8 cellular contexts compared by ENCODE assay signal in the genomic region with DNA sequence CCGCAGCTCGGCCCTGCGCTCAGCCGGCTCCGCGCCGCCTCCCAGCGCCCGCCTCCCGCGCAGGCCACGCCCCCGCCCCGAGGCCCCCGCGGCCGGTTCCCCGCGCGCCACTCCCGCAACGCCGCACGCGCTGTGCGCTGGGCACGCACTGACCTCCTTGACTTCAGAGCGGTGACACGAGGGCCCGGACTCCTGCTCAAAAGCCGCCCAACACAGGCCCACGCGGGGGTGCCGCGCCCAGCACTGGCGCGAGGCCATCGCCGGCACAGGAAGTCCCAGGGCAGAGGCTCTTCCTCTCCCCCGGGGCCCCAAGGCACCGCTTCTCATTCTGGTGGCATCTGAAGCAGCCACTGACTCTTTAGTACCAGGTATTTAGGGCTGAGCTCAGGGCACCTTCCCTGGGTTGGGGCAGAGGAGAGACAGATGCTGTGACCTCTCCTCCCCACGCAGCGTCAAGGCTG. TPM values are rescaled to one million over a fixed set of nuclear protein-coding genes. Genes with fewer than 3 reads are reported as not detected.
DNase-seq lines count a peak whose midpoint lies in the region; ATAC-seq, FAIRE-seq and TF ChIP-seq lines count a peak whose summit lies in the region.

No MANE protein-coding gene starts in this region.

- no peaks in the 10 kb centered on the region for H3K9me3 ChIP-seq in gastroesophageal sphincter

- peaks cover 5 to 74% (median 33%) of the 10 kb centered on the region in 3 donors for H3K4me1 ChIP-seq in gastroesophageal sphincter
- H3K4me1 ChIP-seq in urinary bladder (ENCODE audit: insufficient read depth), result no peaks in the 10 kb centered on the region

- TF ChIP-seq CTCF in gastroesophageal sphincter (IDR thresholded peaks at IDR 0.05) (no peak), osteocyte (IDR thresholded peaks at IDR 0.05) (no peak)

- H3K36me3 Mint-ChIP-seq in osteocyte (ENCODE audit: unreplicated experiment), result no peaks in the 10 kb centered on the region

- TF ChIP-seq POLR2A in gastroesophageal sphincter (IDR thresholded peaks at IDR 0.05), result peak; percentile 14 to 33

- FAIRE-seq in RCC 7860 (lab: Jason Lieb, UNC), result no peak

- no peaks in the 10 kb centered on the region for H3K36me3 ChIP-seq in gastroesophageal sphincter
- no peaks in the 10 kb centered on the region for H3K36me3 ChIP-seq in urinary bladder (ENCODE audit: insufficient read depth)

- H3K27ac Mint-ChIP-seq in osteocyte (ENCODE audit: unreplicated experiment), result peak overlapping the region; percentile 92

- peak; percentile 52 for ATAC-seq in GM18511 (IDR thresholded peaks at IDR 0.05; ENCODE audit: unreplicated experiment)
- peak; percentile 32 for ATAC-seq in HG03097 (IDR thresholded peaks at IDR 0.05; ENCODE audit: low FRiP score, unreplicated experiment)
- peak; percentile 35 for ATAC-seq in gastroesophageal sphincter

- peaks cover 67% of the 10 kb centered on the region for H3K4me1 Mint-ChIP-seq in osteocyte (ENCODE audit: unreplicated experiment)

- peak overlapping the region; percentile 85 for H3K4me3 Mint-ChIP-seq in osteocyte (ENCODE audit: unreplicated experiment)

- H3K4me3 ChIP-seq in gastroesophageal sphincter (peak overlapping the region; percentile 55 to 84), urinary bladder (ENCODE audit: low read depth, low read length) (peak overlapping the region; percentile 54)

- no peaks in the 10 kb centered on the region for H3K27me3 Mint-ChIP-seq in osteocyte (ENCODE audit: unreplicated experiment)

- H3K9me3 Mint-ChIP-seq in osteocyte (ENCODE audit: unreplicated experiment), result no peaks in the 10 kb centered on the region

- DNase-seq in 8988T (peak; percentile 81), RCC 7860 (ENCODE audit: low spot score) (peak; percentile 22), osteocyte (ENCODE audit: extremely low spot score, unreplicated experiment) (no peak)
- peak; percentile 46 for DNase-seq in activated gamma-delta T cell treated with anti-CD3 and anti-CD28 coated beads, Interleukin-2, amount 50 U/mL, for 16 hours (ENCODE audit: low read depth)

- no CpG with 5 or more reads among the region's 43 CpGs for WGBS in gastroesophageal sphincter (ENCODE audit: low coverage in 1 of 2), 2 donors
- WGBS in urinary bladder, result under 1% methylated on average over 43 of the region's 43 CpGs

- no peak for TF ChIP-seq EP300 in gastroesophageal sphincter (IDR thresholded peaks at IDR 0.05)

- H3K27ac ChIP-seq in gastroesophageal sphincter (peak overlapping the region; percentile 56 to 93 (median 91)), urinary bladder (ENCODE audit: low read depth) (peak overlapping the region; percentile 83)

- H3K27me3 ChIP-seq in gastroesophageal sphincter, result no peaks in the 10 kb centered on the region

RNA-seq across cellular contexts. Expression of a gene that starts 12.4 kb away (rescaled TPM):
- total RNA-seq in gastroesophageal sphincter (10 to 100 TPM; 14.5 to 28.8 (median 23.9) TPM), osteocyte (42.9 and 54.2 TPM in 2 replicates), urinary bladder (8.7 TPM)
- 38.3 TPM for polyA plus RNA-seq in urinary bladder
